Comparison of ENCODE assay signal across 8 cellular contexts in the genomic region with DNA sequence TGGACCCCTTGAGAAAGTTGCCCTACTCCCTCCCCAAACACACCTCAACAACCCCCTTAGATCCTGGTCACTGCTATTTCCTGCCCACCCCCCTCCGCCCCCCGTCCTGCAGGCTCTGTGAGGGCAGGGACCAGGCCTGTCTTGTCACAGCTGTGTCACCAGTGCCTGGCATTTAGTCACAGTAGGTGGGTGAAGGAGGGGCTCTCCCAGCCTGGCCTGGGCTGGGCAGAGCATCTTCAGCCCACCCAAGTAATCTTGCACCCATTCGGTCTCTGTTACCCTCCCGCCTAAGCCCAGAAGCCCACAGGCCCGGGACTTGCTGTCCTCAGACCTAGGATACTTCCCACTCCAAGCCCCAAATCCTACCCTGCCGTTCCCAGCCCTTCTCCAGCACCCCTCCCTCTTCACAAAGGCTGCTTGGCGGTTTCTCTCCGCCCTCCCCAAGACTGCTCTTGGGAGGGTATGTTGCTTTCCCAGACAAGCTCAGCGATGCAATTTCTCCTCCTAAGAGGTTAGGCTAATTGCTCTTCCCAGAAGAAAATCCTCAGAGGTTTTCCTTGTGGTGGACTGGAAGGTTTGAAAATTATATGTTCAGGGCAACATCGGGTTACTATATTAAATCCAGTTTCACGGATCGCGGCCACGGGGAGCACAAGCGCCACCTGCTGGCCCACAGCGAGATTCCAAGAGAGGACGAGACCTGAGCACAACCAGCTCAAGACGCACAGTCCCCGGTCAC. TPM values are rescaled to one million over a fixed set of nuclear protein-coding genes. Genes with fewer than 3 reads are reported as not detected.
DNase-seq lines count a peak whose midpoint lies in the region; ATAC-seq and TF ChIP-seq lines count a peak whose summit lies in the region.

No MANE protein-coding gene starts in this region.

- ATAC-seq in lower lobe of right lung: peak; percentile 91 to 93
- ATAC-seq in HG02678 (IDR thresholded peaks at IDR 0.05; ENCODE audit: unreplicated experiment): no peak

- no peak overlapping the region; a peak in 1 of 20 replicates for H3K4me3 ChIP-seq in BLaER1 treated with 17β-estradiol and CSF1 and Interleukin-3, amounts not matched to agents 10 nM and 100 nM
- H3K4me3 ChIP-seq in duodenal mucosa (ENCODE audit: low read depth in 1 of 2, low read length in 2 of 2) (peak overlapping the region; percentile 20 to 56), lower lobe of right lung (peak overlapping the region; percentile 43)

- peak; percentile 93 for TF ChIP-seq CTCF in lower lobe of right lung (IDR thresholded peaks at IDR 0.05)

- peaks cover 21 to 36% (median 25%) of the 10 kb centered on the region in 10 experiments for H3K4me1 ChIP-seq in BLaER1 treated with 17β-estradiol and CSF1 and Interleukin-3, amounts not matched to agents 10 nM and 100 nM
- H3K4me1 ChIP-seq in duodenal mucosa (ENCODE audit: control insufficient read depth in 1 of 2, insufficient read depth in 2 of 2, low read length in 2 of 2) (peaks cover 4 to 14% of the 10 kb centered on the region in 2 donors), lower lobe of right lung (no peaks in the 10 kb centered on the region)

- DNase-seq in HCEC 1CT: peak; percentile 62
- DNase-seq in NCI-H524 (lab: John Stamatoyannopoulos, UW): peak; percentile 83 to 84
- peak; percentile 68 to 76 for DNase-seq in activated CD4-positive, alpha-beta T cell treated with anti-CD3 and anti-CD28 coated beads, Interleukin-2, amount 50 U/mL, for 4 hours
- DNase-seq in lower lobe of right lung: peak; percentile 85
- peak; percentile 37 to 67 (median 56) for DNase-seq in stimulated activated CD4-positive, alpha-beta T cell treated with anti-CD3 and anti-CD28 coated beads, TNF-alpha, amount 100 ng/mL, for 1 hour (ENCODE audit: low read depth in 3 of 3, low spot score in 1 of 3)

- peak overlapping the region in 1 of 11 experiments; percentile 24; a peak in 1 of 22 replicates for H3K27ac ChIP-seq in BLaER1 treated with 17β-estradiol and CSF1 and Interleukin-3, amounts not matched to agents 10 nM and 100 nM
- H3K27ac ChIP-seq in duodenal mucosa (ENCODE audit: low read depth, low read length): no peak overlapping the region
- no peak overlapping the region for H3K27ac ChIP-seq in lower lobe of right lung

- peaks cover 2 to 16% (median 12%) of the 10 kb centered on the region in 11 experiments; a peak in 19 of 22 replicates for H3K9me3 ChIP-seq in BLaER1 treated with 17β-estradiol and CSF1 and Interleukin-3, amounts not matched to agents 10 nM and 100 nM (replicated peaks in 1 of 11)
- H3K9me3 ChIP-seq in duodenal mucosa (ENCODE audit: control insufficient read depth in 1 of 2, low read length in 2 of 2) (no peaks in the 10 kb centered on the region), lower lobe of right lung (no peaks in the 10 kb centered on the region)

- H4K20me1 ChIP-seq in BLaER1 treated with 17β-estradiol and CSF1 and Interleukin-3, amounts not matched to agents 10 nM and 100 nM: no peaks in the 10 kb centered on the region

- intact Hi-C loops in lower lobe of right lung (cut with DNase I): loop anchor here (10.0 kb wide), 1 partner anchor 999 kb away; no protein-coding TSS in a partner anchor

- H3K4me2 ChIP-seq in BLaER1 treated with 17β-estradiol and CSF1 and Interleukin-3, amounts not matched to agents 10 nM and 100 nM: peak overlapping the region; percentile 35 to 78 (median 61)

- H3K27me3 ChIP-seq in BLaER1 treated with 17β-estradiol and CSF1 and Interleukin-3, amounts not matched to agents 10 nM and 100 nM: no peaks in the 10 kb centered on the region
- H3K27me3 ChIP-seq in duodenal mucosa (ENCODE audit: control insufficient read depth in 1 of 2, insufficient read depth in 2 of 2, low read length in 2 of 2) (no peaks in the 10 kb centered on the region), lower lobe of right lung (ENCODE audit: low read depth) (no peaks in the 10 kb centered on the region)

- no peaks in the 10 kb centered on the region; a peak in 1 of 22 replicates for H3K36me3 ChIP-seq in BLaER1 treated with 17β-estradiol and CSF1 and Interleukin-3, amounts not matched to agents 10 nM and 100 nM
- H3K36me3 ChIP-seq in duodenal mucosa (ENCODE audit: control insufficient read depth in 1 of 2, insufficient read depth in 2 of 2, low read length in 2 of 2): no peaks in the 10 kb centered on the region
- H3K36me3 ChIP-seq in lower lobe of right lung: no peaks in the 10 kb centered on the region

- H3K9ac ChIP-seq in BLaER1 treated with 17β-estradiol and CSF1 and Interleukin-3, amounts not matched to agents 10 nM and 100 nM: peak overlapping the region in 6 of 11 experiments; percentile 6 to 50 (median 24); a peak in 5 of 22 replicates
- peak overlapping the region in 1 of 2 donors; percentile 30 for H3K9ac ChIP-seq in duodenal mucosa (ENCODE audit: low read depth in 1 of 2, low read length in 2 of 2)

RNA-seq across cellular contexts. Expression of gene ZFP36L1, which starts 50.8 kb away (rescaled TPM):
- 199 TPM for total RNA-seq in lower lobe of right lung

Comparison
In these comparisons a context has a peak if more than half of its experiments do, and no peak if none do; other contexts are left out.
1. H3K4me3 ChIP-seq: peak in duodenal mucosa (2 of 2) and lower lobe of right lung (single experiment); none in BLaER1 treated with 17β-estradiol and CSF1 and Interleukin-3, amounts not matched to agents 10 nM and 100 nM (0 of 10).
2. Peak in every context shown above with its lines, with median percentiles within 50 percentile points of each other: DNase-seq.